ENCODE assay signal across 13 cellular contexts in the genomic region with DNA sequence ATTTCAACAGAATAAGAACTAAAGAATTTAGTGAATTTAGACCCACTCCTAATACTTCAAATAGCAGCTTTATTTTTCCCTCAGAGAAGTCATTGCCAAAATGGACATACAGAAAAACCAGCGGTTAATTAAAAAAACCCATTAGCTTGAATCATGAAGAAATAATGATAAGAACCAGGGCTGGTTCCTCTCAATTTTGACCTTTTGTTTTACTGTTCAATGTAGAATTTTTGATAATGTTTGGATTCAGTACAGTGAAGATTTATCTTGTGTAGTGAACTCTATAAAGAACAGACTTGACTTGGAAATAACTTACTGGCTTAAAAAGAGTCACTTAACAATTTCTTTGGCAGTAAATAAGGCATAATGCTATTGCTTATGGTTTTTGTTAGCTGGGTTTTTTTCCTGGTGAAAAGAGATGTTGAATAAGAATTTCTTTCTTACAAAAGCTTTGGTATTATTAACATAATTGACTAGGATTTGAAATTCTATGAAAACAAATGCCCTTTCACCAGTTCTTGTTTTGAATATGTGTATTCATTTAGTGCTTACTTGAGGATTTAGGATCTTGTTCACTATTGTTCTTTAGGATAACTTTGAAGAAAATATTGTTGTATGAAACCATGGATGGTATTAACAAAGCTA.
DNase-seq lines count a peak whose midpoint lies in the region; ATAC-seq and TF ChIP-seq lines count a peak whose summit lies in the region.
"Had no signal": no experiment of that assay in that cellular context is flagged by ENCODE, and none has a peak within 500 bp of the region (broad histone marks: within the 10 kb centered on the region; RNA-seq: fewer than 3 reads in every experiment).

No MANE protein-coding gene starts in this region.

- peak overlapping the region; percentile 31 for H3K9ac ChIP-seq in HCT116 (ENCODE audit: low read length)

- H3K36me3 Mint-ChIP-seq in nephron (ENCODE audit: low read depth) = no peaks in the 10 kb centered on the region
- H3K36me3 Mint-ChIP-seq: CD4-positive, alpha-beta memory T cell had no signal

- H3K36me3 ChIP-seq in HCT116 (ENCODE audit: control insufficient read depth in 1 of 2, insufficient read depth in 2 of 2, low read length in 2 of 2) (0 out of 4 replicates have a peak, but pooled peaks cover 0 to 3% of the 10 kb centered on the region in 2 experiments), Panc1 (ENCODE audit: control insufficient read depth, insufficient read depth, low read length) (no peaks in the 10 kb centered on the region), hepatocyte (replicated peaks; ENCODE audit: insufficient read depth, low read depth) (no peaks in the 10 kb centered on the region)
- H3K36me3 ChIP-seq: BE2C had no signal

- H3K27me3 ChIP-seq in HCT116 (ENCODE audit: insufficient read depth, low read length) (no peaks in the 10 kb centered on the region), Panc1 (ENCODE audit: control insufficient read depth, insufficient read depth, low read length) (no peaks in the 10 kb centered on the region), hepatocyte (no peaks in the 10 kb centered on the region)
- H3K27me3 ChIP-seq: BE2C had no signal

- RAD21 ChIA-PET in HCT116 (lab: Charles Lee; ENCODE audit: low non-redundant PET in 1 of 2, low total read pairs in 2 of 2, uncharacterized antibody in 2 of 2, unreplicated experiment in 2 of 2) = interaction anchor here in 1 of 2 experiments (1.0 to 2.3 kb wide), 2 partner anchors 59 to 75 kb away, joined by 3 to 5 read pairs; no protein-coding TSS in a partner anchor

- H3K4me3 Mint-ChIP-seq in nephron = no peak overlapping the region
- H3K4me3 Mint-ChIP-seq: CD4-positive, alpha-beta memory T cell had no signal

- peak overlapping the region; percentile 59; the same call in 1 of the 2 replicates for H3K27ac ChIP-seq in HCT116 (ENCODE audit: low read depth, low read length)
- peak overlapping the region; percentile 6; the same call in 1 of the 2 replicates for H3K27ac ChIP-seq in Panc1 (ENCODE audit: low read length)
- peak overlapping the region; percentile 8 for H3K27ac ChIP-seq in hepatocyte
- H3K27ac ChIP-seq: C4-2B had no signal

- ATAC-seq in HCT116 (no peak), Panc1 (no peak), GM21529 (IDR thresholded peaks at IDR 0.05; ENCODE audit: unreplicated experiment) (no peak)

- H3K9me3 Mint-ChIP-seq in nephron = no peaks in the 10 kb centered on the region
- H3K9me3 Mint-ChIP-seq: CD4-positive, alpha-beta memory T cell had no signal

- no peaks in the 10 kb centered on the region for H3K27me3 Mint-ChIP-seq in nephron (ENCODE audit: low read depth)

- TF ChIP-seq POLR2A in HCT116 (IDR thresholded peaks at IDR 0.05; ENCODE audit: borderline replicate concordance, extremely low read depth, insufficient read depth, insufficient read length) = no peak

- POLR2A ChIA-PET in HCT116 (lab: Charles Lee) = interaction anchor here (0.7 to 3.0 kb wide), 7 partner anchors 8 to 76 kb away, joined by 3 to 12 read pairs (median 3); no protein-coding TSS in a partner anchor
- POLR2A ChIA-PET in Panc1 (lab: Charles Lee) = no interaction called here

- H3K4me3 ChIP-seq in HCT116 (replicated peaks in 1 of 2; ENCODE audit: low read depth in 1 of 2, low read length in 2 of 2) (no peak overlapping the region), Panc1 (ENCODE audit: low read depth in 2 of 2, low read length in 2 of 2) (no peak overlapping the region), hepatocyte (no peak overlapping the region)

- in situ Hi-C loops in Panc1 (cut with HindIII; ENCODE audit: low pct_unique_long_range_greater_than_20kb, low sequenced_read_pairs) = no loop called here

- H2AFZ ChIP-seq in HCT116 (ENCODE audit: low read depth, low read length, poor library complexity, severe bottlenecking) = peak overlapping the region; percentile 37
- H2AFZ ChIP-seq in hepatocyte = no peak overlapping the region

- H3K4me1 ChIP-seq in HCT116 (ENCODE audit: control insufficient read depth in 1 of 2, insufficient read depth in 2 of 2, low read length in 2 of 2) (peaks cover 68 to 87% of the 10 kb centered on the region in 2 experiments), Panc1 (ENCODE audit: control insufficient read depth, insufficient read depth, low read length) (no peaks in the 10 kb centered on the region; the same call in 1 of the 2 replicates), hepatocyte (ENCODE audit: insufficient read depth) (peaks cover 16% of the 10 kb centered on the region)
- H3K4me1 ChIP-seq: BE2C had no signal

- TF ChIP-seq CTCF in HCT116 (IDR thresholded peaks at IDR 0.05 in 2 of 3, conservative IDR thresholded peaks at IDR 0.05 in 1 of 3; ENCODE audit: borderline replicate concordance in 1 of 3, insufficient read depth in 1 of 3, low read depth in 2 of 3, low read length in 2 of 3) (no peak), Panc1 (IDR thresholded peaks at IDR 0.05) (no peak), hepatocyte (IDR thresholded peaks at IDR 0.05; ENCODE audit: poor library complexity) (no peak), nephron (IDR thresholded peaks at IDR 0.05; ENCODE audit: unreplicated experiment in 3 of 3) (no peak)

- BruUV-seq in HCT116 (replicated peaks; lab: Mats Ljungman, UMichigan) = no TSS peak
- no TSS peak for BruUV-seq in Panc1 (replicated peaks; lab: Mats Ljungman, UMichigan)

- DNase-seq in HCT116 (ENCODE audit: low read depth, low spot score) = no peak
- no peak for DNase-seq in Panc1 (ENCODE audit: low read depth, low spot score)
- no peak for DNase-seq in hepatocyte (ENCODE audit: low spot score)
- DNase-seq in NCI-H774 (lab: John Stamatoyannopoulos, UW) = no peak
- no peak for DNase-seq in central memory CD4-positive, alpha-beta T cell
- no peak for DNase-seq in Ammon's horn (ENCODE audit: low spot score)
- DNase-seq: BE2C; CD4-positive, alpha-beta memory T cell; DMS79 treated with DMSO at 0.1 percent for 48 hours; EL had no signal

- H3K9me2 ChIP-seq in HCT116 (ENCODE audit: insufficient read depth) (no peaks in the 10 kb centered on the region), hepatocyte (replicated peaks; ENCODE audit: insufficient read depth) (no peaks in the 10 kb centered on the region)

- WGBS in hepatocyte (ENCODE audit: low lambda C conversion rate, missing lambda C conversion rate) = 79% methylated on average over 1 of the region's 1 CpG

- peaks cover 40% of the 10 kb centered on the region for H3K4me1 Mint-ChIP-seq in nephron

- peak overlapping the region; percentile 37 for H3K4me2 ChIP-seq in HCT116 (ENCODE audit: low read length)
- no peak overlapping the region for H3K4me2 ChIP-seq in hepatocyte

- H3K27ac Mint-ChIP-seq in nephron = peak overlapping the region; percentile 60 to 68 (median 63)
- H3K27ac Mint-ChIP-seq: CD4-positive, alpha-beta memory T cell had no signal

- H4K20me1 ChIP-seq in HCT116 (ENCODE audit: insufficient read depth) (no peaks in the 10 kb centered on the region), hepatocyte (ENCODE audit: insufficient read depth, poor library complexity, severe bottlenecking) (no peaks in the 10 kb centered on the region)

- no peaks in the 10 kb centered on the region for H3K9me3 ChIP-seq in HCT116 (ENCODE audit: control insufficient read depth in 1 of 2, insufficient read depth in 1 of 2, low read depth in 1 of 2, low read length in 2 of 2)
- peaks cover 2% of the 10 kb centered on the region; the same call in 1 of the 2 replicates for H3K9me3 ChIP-seq in Panc1 (ENCODE audit: control insufficient read depth, insufficient read depth, low read depth, low read length)
- H3K9me3 ChIP-seq in hepatocyte (ENCODE audit: low read depth) = no peaks in the 10 kb centered on the region
- H3K9me3 ChIP-seq: BE2C had no signal

- H3K79me2 ChIP-seq in HCT116 (ENCODE audit: insufficient read depth, low read length) = no peaks in the 10 kb centered on the region
- H3K79me2 ChIP-seq in hepatocyte = no peaks in the 10 kb centered on the region

- TF ChIP-seq RAD21 in HCT116 (IDR thresholded peaks at IDR 0.05; ENCODE audit: low read depth) = no peak

- CTCF ChIA-PET in HCT116 (lab: Charles Lee) (interaction anchor here (1.3 kb wide), 1 partner anchor 34 kb away, joined by 5 read pairs; no protein-coding TSS in a partner anchor), Panc1 (lab: Charles Lee) (no interaction called here)

- intact Hi-C loops in HCT116 (cut with micrococcal nuclease) (no loop called here), Panc1 (cut with micrococcal nuclease; ENCODE audit: unreplicated experiment) (no loop called here)

TF ChIP-seq in HCT116, 20 proteins besides CTCF, POLR2A, EP300 and RAD21:
- TF ChIP-seq, protein P1, sequence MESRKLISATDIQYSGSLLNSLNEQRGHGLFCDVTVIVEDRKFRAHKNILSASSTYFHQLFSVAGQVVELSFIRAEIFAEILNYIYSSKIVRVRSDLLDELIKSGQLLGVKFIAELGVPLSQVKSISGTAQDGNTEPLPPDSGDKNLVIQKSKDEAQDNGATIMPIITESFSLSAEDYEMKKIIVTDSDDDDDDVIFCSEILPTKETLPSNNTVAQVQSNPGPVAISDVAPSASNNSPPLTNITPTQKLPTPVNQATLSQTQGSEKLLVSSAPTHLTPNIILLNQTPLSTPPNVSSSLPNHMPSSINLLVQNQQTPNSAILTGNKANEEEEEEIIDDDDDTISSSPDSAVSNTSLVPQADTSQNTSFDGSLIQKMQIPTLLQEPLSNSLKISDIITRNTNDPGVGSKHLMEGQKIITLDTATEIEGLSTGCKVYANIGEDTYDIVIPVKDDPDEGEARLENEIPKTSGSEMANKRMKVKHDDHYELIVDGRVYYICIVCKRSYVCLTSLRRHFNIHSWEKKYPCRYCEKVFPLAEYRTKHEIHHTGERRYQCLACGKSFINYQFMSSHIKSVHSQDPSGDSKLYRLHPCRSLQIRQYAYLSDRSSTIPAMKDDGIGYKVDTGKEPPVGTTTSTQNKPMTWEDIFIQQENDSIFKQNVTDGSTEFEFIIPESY (IDR thresholded peaks at IDR 0.05; ENCODE audit: extremely low read depth, insufficient replicate concordance, low read length) = no peak
- no peak for TF ChIP-seq EZH2 (IDR thresholded peaks at IDR 0.05)
- TF ChIP-seq ELF1 (IDR thresholded peaks at IDR 0.05; ENCODE audit: borderline replicate concordance, low read depth) = no peak
- TF ChIP-seq ZFX (IDR thresholded peaks at IDR 0.05) = no peak
- TF ChIP-seq CBX3 (IDR thresholded peaks at IDR 0.05; ENCODE audit: low read depth) = no peak
- no peak for TF ChIP-seq SRF (IDR thresholded peaks at IDR 0.05; ENCODE audit: low read depth)
- TF ChIP-seq CEBPB (IDR thresholded peaks at IDR 0.05; ENCODE audit: low read depth) = no peak
- no peak for TF ChIP-seq JUND (IDR thresholded peaks at IDR 0.05)
- no peak for TF ChIP-seq SIN3A (IDR thresholded peaks at IDR 0.05; ENCODE audit: low read depth)
- TF ChIP-seq, protein P2, sequence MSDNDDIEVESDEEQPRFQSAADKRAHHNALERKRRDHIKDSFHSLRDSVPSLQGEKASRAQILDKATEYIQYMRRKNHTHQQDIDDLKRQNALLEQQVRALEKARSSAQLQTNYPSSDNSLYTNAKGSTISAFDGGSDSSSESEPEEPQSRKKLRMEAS (IDR thresholded peaks at IDR 0.05) = no peak
- TF ChIP-seq ZNF274 (IDR thresholded peaks at IDR 0.05; ENCODE audit: low read depth, low read length) = no peak
- no peak for TF ChIP-seq FOSL1 (IDR thresholded peaks at IDR 0.05; ENCODE audit: low read depth)
- TF ChIP-seq EGR1 (IDR thresholded peaks at IDR 0.05; ENCODE audit: low read depth) = no peak

Comparison
In these comparisons a context has a peak if more than half of its experiments do, and no peak if none do; other contexts are left out.
1. H3K27ac ChIP-seq: peak in every context shown above with its lines; median percentile 59 in HCT116; 8 in hepatocyte; 6 in Panc1.